In the genomic region with DNA sequence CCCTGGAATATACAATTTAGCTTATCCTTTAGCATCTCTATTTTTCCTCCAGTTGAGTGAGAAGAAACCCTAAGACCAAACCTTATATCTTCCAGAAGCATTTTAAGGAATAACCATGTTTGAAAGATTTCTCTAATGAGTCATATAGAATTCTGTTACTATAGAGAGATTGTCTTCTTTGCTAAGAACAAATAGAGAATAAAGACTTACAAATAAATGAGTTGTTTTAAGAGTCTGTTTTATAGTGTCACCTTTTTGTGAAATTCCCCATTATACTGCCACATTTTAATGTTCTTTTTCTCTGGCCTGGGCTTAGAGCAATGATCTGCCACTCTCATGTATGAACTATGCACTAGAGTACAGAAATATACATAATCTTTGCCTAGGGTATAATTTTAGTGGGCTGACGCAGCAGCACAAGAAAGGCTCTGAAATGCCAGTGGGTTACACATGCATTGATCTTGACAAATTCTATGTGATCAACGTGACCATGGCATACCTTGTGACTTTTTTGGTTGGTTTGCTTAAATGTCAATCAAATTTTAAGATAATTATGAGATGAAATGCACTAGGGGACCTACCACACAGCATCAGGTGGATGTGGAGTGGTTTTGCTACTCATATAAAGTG, we compare ENCODE assay signal across 23 cellular contexts.
DNase-seq lines count a peak whose midpoint lies in the region; ATAC-seq lines count a peak whose summit lies in the region.
"Had no signal": no experiment of that assay in that cellular context is flagged by ENCODE, and none has a peak within 500 bp of the region (broad histone marks: within the 10 kb centered on the region; RNA-seq: fewer than 3 reads in every experiment).

No MANE protein-coding gene starts in this region.

- H3K4ac ChIP-seq in mesendoderm (ENCODE audit: low read depth, low read length) = no peak overlapping the region

- H3K23ac ChIP-seq in mesendoderm (ENCODE audit: low read length) = no peak overlapping the region

- H3K4me2 ChIP-seq in mesendoderm (ENCODE audit: low read length) = no peak overlapping the region

- H3K4me3 ChIP-seq in mesendoderm (ENCODE audit: low read length) = no peak overlapping the region
- H3K4me3 ChIP-seq: GM12878, Peyer's patch, SJCRH30 had no signal

- no peak overlapping the region for H3K18ac ChIP-seq in mesendoderm (ENCODE audit: low read length)

- no peak overlapping the region for H3K56ac ChIP-seq in mesendoderm (ENCODE audit: low read length)

- H4K8ac ChIP-seq in mesendoderm (ENCODE audit: low read depth, low read length) = no peak overlapping the region

- H3K9ac ChIP-seq in mesendoderm (ENCODE audit: low read length) = no peak overlapping the region

- DNase-seq in activated T-cell treated with anti-CD3 and anti-CD28 coated beads, Interleukin-2, amount 50 U/mL, for 72 hours = no peak
- DNase-seq in activated T-cell treated with anti-CD3 and anti-CD28 coated beads, Interleukin-2, amount 50 U/mL, for 24 hours = no peak
- DNase-seq in NCI-H460 (ENCODE audit: extremely low read depth, low read depth) (peak; percentile 81), T-helper 17 cell (no peak), NCI-H748 (lab: John Stamatoyannopoulos, UW; ENCODE audit: unreplicated experiment) (no peak), Kasumi-1 (lab: John Stamatoyannopoulos, UW) (no peak), mesendoderm (no peak)
- DNase-seq in stimulated activated effector memory CD8-positive, alpha-beta T cell treated with anti-CD3 and anti-CD28 coated beads, Interleukin-12 subunit alpha, Interleukin-12 subunit beta, amount 100 ng/mL, for 72 hours (ENCODE audit: low spot score in 2 of 2) = no peak
- DNase-seq: BE2C; Caco-2; CD4-positive, CD25-positive, alpha-beta regulatory T cell; DMS 273 treated with DMSO at 0.1 percent for 48 hours; DMS79 treated with DMSO at 0.1 percent for 48 hours; MM.1S; NCI-H1092 treated with DMSO at 0.1 percent for 48 hours; NCI-H146; NCI-H2029; NCI-H2171; NCI-H446 treated with DMSO at 0.1 percent for 48 hours; NCI-H748 treated with DMSO at 0.1 percent for 48 hours; Peyer's patch; SJCRH30 had no signal

- H3K36me3 Mint-ChIP-seq in activated T-cell treated with anti-CD3 and anti-CD28 coated beads, Interleukin-2, amount 50 U/mL, for 72 hours (ENCODE audit: insufficient read depth in 2 of 2) = peaks cover 0 to 2% of the 10 kb centered on the region in 2 donors
- no peaks in the 10 kb centered on the region for H3K36me3 Mint-ChIP-seq in activated T-cell treated with anti-CD3 and anti-CD28 coated beads, Interleukin-2, amount 50 U/mL, for 24 hours (ENCODE audit: low read depth)
- no peaks in the 10 kb centered on the region for H3K36me3 Mint-ChIP-seq in T-helper 17 cell (ENCODE audit: low read depth)
- no peaks in the 10 kb centered on the region for H3K36me3 Mint-ChIP-seq in stimulated activated effector memory CD8-positive, alpha-beta T cell treated with anti-CD3 and anti-CD28 coated beads, Interleukin-12 subunit alpha, Interleukin-12 subunit beta, amount 100 ng/mL, for 72 hours
- H3K36me3 Mint-ChIP-seq: CD4-positive, CD25-positive, alpha-beta regulatory T cell had no signal

- H3K4me1 ChIP-seq in mesendoderm (ENCODE audit: control insufficient read depth, low read depth, low read length) = no peaks in the 10 kb centered on the region
- H3K4me1 ChIP-seq: Caco-2, Peyer's patch, SJCRH30 had no signal

- H3K36me3 ChIP-seq in mesendoderm (ENCODE audit: control insufficient read depth, insufficient read depth, low read length) = no peaks in the 10 kb centered on the region
- H3K36me3 ChIP-seq: BE2C, Peyer's patch, SJCRH30 had no signal

- no peak for ATAC-seq in activated T-cell treated with anti-CD3 and anti-CD28 coated beads, Interleukin-2, amount 50 U/mL, for 72 hours (replicated peaks in 1 of 2)
- no peak for ATAC-seq in T-helper 17 cell
- ATAC-seq in stimulated activated effector memory CD8-positive, alpha-beta T cell treated with anti-CD3 and anti-CD28 coated beads, Interleukin-12 subunit alpha, Interleukin-12 subunit beta, amount 100 ng/mL, for 72 hours = no peak
- ATAC-seq: GM12878 had no signal

- no peaks in the 10 kb centered on the region for H3K27me3 ChIP-seq in mesendoderm (ENCODE audit: insufficient read depth, low read length, poor library complexity)
- H3K27me3 ChIP-seq: BE2C, Peyer's patch, SJCRH30 had no signal

- H3K27ac ChIP-seq in mesendoderm (ENCODE audit: low read depth, low read length) = no peak overlapping the region
- H3K27ac ChIP-seq: Peyer's patch, SJCRH30 had no signal

- H3K9me3 Mint-ChIP-seq in activated T-cell treated with anti-CD3 and anti-CD28 coated beads, Interleukin-2, amount 50 U/mL, for 72 hours = no peaks in the 10 kb centered on the region
- H3K9me3 Mint-ChIP-seq in activated T-cell treated with anti-CD3 and anti-CD28 coated beads, Interleukin-2, amount 50 U/mL, for 24 hours = no peaks in the 10 kb centered on the region
- H3K9me3 Mint-ChIP-seq in stimulated activated effector memory CD8-positive, alpha-beta T cell treated with anti-CD3 and anti-CD28 coated beads, Interleukin-12 subunit alpha, Interleukin-12 subunit beta, amount 100 ng/mL, for 72 hours = no peaks in the 10 kb centered on the region
- H3K9me3 Mint-ChIP-seq: CD4-positive, CD25-positive, alpha-beta regulatory T cell had no signal

- H3K9me3 ChIP-seq in T-helper 17 cell (ENCODE audit: control insufficient read depth, low read length, poor library complexity, severe bottlenecking) = no peaks in the 10 kb centered on the region
- H3K9me3 ChIP-seq: BE2C, Caco-2, Peyer's patch, SJCRH30 had no signal

- H2BK5ac ChIP-seq in mesendoderm (ENCODE audit: low read length) = no peak overlapping the region

- WGBS in mesendoderm (ENCODE audit: extremely low coverage, insufficient coverage, low lambda C conversion rate) = no CpG with 5 or more reads among the region's 2 CpGs

- no peaks in the 10 kb centered on the region for H3K79me2 ChIP-seq in mesendoderm (ENCODE audit: control insufficient read depth, insufficient read depth, low read length)

- peak overlapping the region; percentile 33 for H3K27ac Mint-ChIP-seq in activated T-cell treated with anti-CD3 and anti-CD28 coated beads, Interleukin-2, amount 50 U/mL, for 72 hours
- H3K27ac Mint-ChIP-seq in activated T-cell treated with anti-CD3 and anti-CD28 coated beads, Interleukin-2, amount 50 U/mL, for 24 hours = no peak overlapping the region
- peak overlapping the region; percentile 71 for H3K27ac Mint-ChIP-seq in T-helper 17 cell
- peak overlapping the region; percentile 77 for H3K27ac Mint-ChIP-seq in stimulated activated effector memory CD8-positive, alpha-beta T cell treated with anti-CD3 and anti-CD28 coated beads, Interleukin-12 subunit alpha, Interleukin-12 subunit beta, amount 100 ng/mL, for 72 hours

- no peak overlapping the region for H4K5ac ChIP-seq in mesendoderm (ENCODE audit: low read length)

- peaks cover 36% of the 10 kb centered on the region for H3K4me1 Mint-ChIP-seq in activated T-cell treated with anti-CD3 and anti-CD28 coated beads, Interleukin-2, amount 50 U/mL, for 72 hours (ENCODE audit: low read depth)
- H3K4me1 Mint-ChIP-seq in activated T-cell treated with anti-CD3 and anti-CD28 coated beads, Interleukin-2, amount 50 U/mL, for 24 hours (ENCODE audit: low read depth) = peaks cover 40% of the 10 kb centered on the region
- H3K4me1 Mint-ChIP-seq in T-helper 17 cell = peaks cover 23% of the 10 kb centered on the region
- H3K4me1 Mint-ChIP-seq in stimulated activated effector memory CD8-positive, alpha-beta T cell treated with anti-CD3 and anti-CD28 coated beads, Interleukin-12 subunit alpha, Interleukin-12 subunit beta, amount 100 ng/mL, for 72 hours = peaks cover 23% of the 10 kb centered on the region

- H3K4me3 Mint-ChIP-seq in activated T-cell treated with anti-CD3 and anti-CD28 coated beads, Interleukin-2, amount 50 U/mL, for 72 hours = no peak overlapping the region
- no peak overlapping the region for H3K4me3 Mint-ChIP-seq in activated T-cell treated with anti-CD3 and anti-CD28 coated beads, Interleukin-2, amount 50 U/mL, for 24 hours
- no peak overlapping the region for H3K4me3 Mint-ChIP-seq in T-helper 17 cell
- no peak overlapping the region for H3K4me3 Mint-ChIP-seq in stimulated activated effector memory CD8-positive, alpha-beta T cell treated with anti-CD3 and anti-CD28 coated beads, Interleukin-12 subunit alpha, Interleukin-12 subunit beta, amount 100 ng/mL, for 72 hours

- no peaks in the 10 kb centered on the region for H3K79me1 ChIP-seq in mesendoderm (ENCODE audit: low read length)

- no peak overlapping the region for H2AK5ac ChIP-seq in mesendoderm (ENCODE audit: low read length)

- no peaks in the 10 kb centered on the region for H3K27me3 Mint-ChIP-seq in activated T-cell treated with anti-CD3 and anti-CD28 coated beads, Interleukin-2, amount 50 U/mL, for 72 hours (ENCODE audit: low read depth)
- no peaks in the 10 kb centered on the region for H3K27me3 Mint-ChIP-seq in activated T-cell treated with anti-CD3 and anti-CD28 coated beads, Interleukin-2, amount 50 U/mL, for 24 hours
- no peaks in the 10 kb centered on the region for H3K27me3 Mint-ChIP-seq in T-helper 17 cell
- H3K27me3 Mint-ChIP-seq: CD4-positive, CD25-positive, alpha-beta regulatory T cell had no signal

- no peak overlapping the region for H2BK15ac ChIP-seq in mesendoderm (replicated peaks; ENCODE audit: low read depth)

- H2BK120ac ChIP-seq in mesendoderm (ENCODE audit: low read depth, low read length) = no peak overlapping the region
